21 cellular contexts compared by ENCODE assay signal in the genomic region with DNA sequence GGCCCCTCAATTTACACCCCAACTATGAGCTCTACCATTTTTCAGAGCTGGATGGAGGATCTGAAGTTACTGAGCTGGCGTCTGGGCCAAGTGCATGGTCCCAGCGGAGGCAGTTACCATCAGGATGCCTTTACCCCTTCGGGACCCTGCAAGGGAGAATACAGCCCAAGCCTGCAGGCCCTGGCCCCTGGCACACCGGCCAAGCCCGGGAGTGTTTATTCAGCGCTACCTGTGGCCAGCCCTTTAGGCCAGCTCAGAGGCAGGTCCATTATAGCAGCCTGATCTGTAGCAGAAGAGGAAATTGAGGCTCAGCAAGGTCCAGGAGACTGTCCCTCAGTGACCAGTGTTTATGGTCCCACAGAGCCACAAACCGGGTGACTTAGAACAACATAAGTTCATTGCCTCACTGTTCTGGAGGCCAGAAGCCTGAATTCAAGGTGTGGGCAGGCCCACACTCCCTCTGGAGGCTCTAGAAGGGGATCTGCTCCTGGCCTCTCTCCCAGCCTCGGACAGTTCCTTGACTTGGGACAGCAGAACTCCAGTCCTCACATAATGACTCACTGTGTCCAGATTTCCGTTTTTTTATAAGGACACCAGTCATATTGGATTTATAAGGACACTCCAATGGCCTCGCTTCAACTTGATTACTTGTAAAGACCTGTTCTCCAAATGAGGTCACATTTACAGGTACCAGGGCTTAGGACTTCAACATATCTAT. TPM values are rescaled to one million over a fixed set of nuclear protein-coding genes. Genes with fewer than 3 reads are reported as not detected.
"Had no signal": no experiment of that assay in that cellular context is flagged by ENCODE, and none has a peak within 500 bp of the region (broad histone marks: within the 10 kb centered on the region; RNA-seq: fewer than 3 reads in every experiment).

No MANE protein-coding gene starts in this region.

- H3K27ac Mint-ChIP-seq: activated CD4-positive, alpha-beta memory T cell treated with anti-CD3 and anti-CD28 coated beads for 36 hours; activated CD4-positive, alpha-beta T cell treated with anti-CD3 and anti-CD28 coated beads for 36 hours; activated CD8-positive, alpha-beta memory T cell treated with anti-CD3 and anti-CD28 coated beads, Interleukin-2, amount 10 ng/mL, durations not matched to agents 7 days and 5 days; activated naive CD4-positive, alpha-beta T cell treated with anti-CD3 and anti-CD28 coated beads, Interleukin-2, amount 10 ng/mL, durations not matched to agents 7 days and 5 days; activated T-helper 2 cell treated with anti-CD3 and anti-CD28 coated beads, Interferon-gamma antibody, Interleukin-2, Interleukin-4, amounts not matched to agents 10 μg/mL and 5 μg/mL and 100 μg/mL, durations not matched to agents 14 hours and 24 hours and 36 hours; T-helper 17 cell had no signal

- DNase-seq: activated CD4-positive, alpha-beta memory T cell treated with anti-CD3 and anti-CD28 coated beads for 36 hours; activated CD4-positive, alpha-beta T cell treated with anti-CD3 and anti-CD28 coated beads for 36 hours; activated CD8-positive, alpha-beta memory T cell treated with anti-CD3 and anti-CD28 coated beads, Interleukin-2, amount 10 ng/mL, durations not matched to agents 7 days and 5 days; activated naive CD4-positive, alpha-beta T cell treated with anti-CD3 and anti-CD28 coated beads, Interleukin-2, amount 10 ng/mL, durations not matched to agents 7 days and 5 days; activated T-cell treated with anti-CD3 and anti-CD28 coated beads, Interleukin-2, amount 50 U/mL, for 1 hour; cortex of kidney; effector memory CD4-positive, alpha-beta T cell; foreskin keratinocyte; heart left ventricle; naive B cell; stimulated activated CD4-positive, alpha-beta T cell treated with anti-CD3 and anti-CD28 coated beads, Interleukin-15, amount 100 ng/mL, for 24 hours; stimulated activated CD4-positive, alpha-beta T cell treated with anti-CD3 and anti-CD28 coated beads, Interleukin-4, amount 100 ng/mL, for 1 hour; stimulated activated naive CD4-positive, alpha-beta T cell treated with Interleukin-2 at 50 U/mL for 16 hours; T-helper 17 cell; WERI-Rb-1 had no signal

- H3K27me3 ChIP-seq: cardiac muscle cell, foreskin keratinocyte, suprapubic skin had no signal

- H3K9me3 ChIP-seq: heart left ventricle, suprapubic skin had no signal

- H3K9ac ChIP-seq: parathyroid adenoma had no signal

- H3K4me3 ChIP-seq: cardiac muscle cell, heart left ventricle, skin epidermis, suprapubic skin had no signal

- ATAC-seq: activated CD4-positive, alpha-beta T cell treated with anti-CD3 and anti-CD28 coated beads for 36 hours; activated CD8-positive, alpha-beta memory T cell treated with anti-CD3 and anti-CD28 coated beads, Interleukin-2, amount 10 ng/mL, durations not matched to agents 7 days and 5 days; foreskin keratinocyte; T-helper 17 cell had no signal

- H3K36me3 Mint-ChIP-seq: activated CD4-positive, alpha-beta memory T cell treated with anti-CD3 and anti-CD28 coated beads for 36 hours; activated naive CD4-positive, alpha-beta T cell treated with anti-CD3 and anti-CD28 coated beads, Interleukin-2, amount 10 ng/mL, durations not matched to agents 7 days and 5 days; naive B cell had no signal

- H3K9me3 Mint-ChIP-seq: activated CD4-positive, alpha-beta memory T cell treated with anti-CD3 and anti-CD28 coated beads for 36 hours; activated naive CD4-positive, alpha-beta T cell treated with anti-CD3 and anti-CD28 coated beads, Interleukin-2, amount 10 ng/mL, durations not matched to agents 7 days and 5 days; activated T-helper 2 cell treated with anti-CD3 and anti-CD28 coated beads, Interferon-gamma antibody, Interleukin-2, Interleukin-4, amounts not matched to agents 10 μg/mL and 5 μg/mL and 100 μg/mL, durations not matched to agents 14 hours and 24 hours and 36 hours; naive B cell had no signal

- H3K4me1 Mint-ChIP-seq: activated CD4-positive, alpha-beta T cell treated with anti-CD3 and anti-CD28 coated beads for 36 hours; activated CD8-positive, alpha-beta memory T cell treated with anti-CD3 and anti-CD28 coated beads, Interleukin-2, amount 10 ng/mL, durations not matched to agents 7 days and 5 days; naive B cell; T-helper 17 cell had no signal

- H3K4me1 ChIP-seq: foreskin keratinocyte, parathyroid adenoma, suprapubic skin had no signal

- H3K27ac ChIP-seq: cardiac muscle cell, foreskin keratinocyte, heart left ventricle, parathyroid adenoma, skin epidermis, suprapubic skin, WERI-Rb-1 had no signal

- H3K4me3 Mint-ChIP-seq: activated CD4-positive, alpha-beta memory T cell treated with anti-CD3 and anti-CD28 coated beads for 36 hours; activated CD4-positive, alpha-beta T cell treated with anti-CD3 and anti-CD28 coated beads for 36 hours; activated CD8-positive, alpha-beta memory T cell treated with anti-CD3 and anti-CD28 coated beads, Interleukin-2, amount 10 ng/mL, durations not matched to agents 7 days and 5 days; activated naive CD4-positive, alpha-beta T cell treated with anti-CD3 and anti-CD28 coated beads, Interleukin-2, amount 10 ng/mL, durations not matched to agents 7 days and 5 days; naive B cell; T-helper 17 cell had no signal

- H3K79me2 ChIP-seq: parathyroid adenoma had no signal

- H3K36me3 ChIP-seq: cardiac muscle cell, heart left ventricle, suprapubic skin, WERI-Rb-1 had no signal

- H2AFZ ChIP-seq: parathyroid adenoma had no signal

RNA-seq across cellular contexts. Expression of a gene that starts 8.8 kb away (rescaled TPM):
- total RNA-seq: activated CD8-positive, alpha-beta memory T cell treated with anti-CD3 and anti-CD28 coated beads, Interleukin-2, amount 10 ng/mL, durations not matched to agents 7 days and 5 days; activated T-helper 2 cell treated with anti-CD3 and anti-CD28 coated beads, Interferon-gamma antibody, Interleukin-2, Interleukin-4, amounts not matched to agents 10 μg/mL and 5 μg/mL and 100 μg/mL, durations not matched to agents 14 hours and 24 hours and 36 hours; foreskin keratinocyte; ureter had no signal
- polyA plus RNA-seq: cardiac muscle cell, foreskin keratinocyte had no signal

RNA-seq across cellular contexts. Expression of a gene that starts 29.9 kb away (rescaled TPM):
- total RNA-seq: activated CD4-positive, alpha-beta T cell treated with anti-CD3 and anti-CD28 coated beads for 36 hours; activated T-helper 2 cell treated with anti-CD3 and anti-CD28 coated beads, Interferon-gamma antibody, Interleukin-2, Interleukin-4, amounts not matched to agents 10 μg/mL and 5 μg/mL and 100 μg/mL, durations not matched to agents 14 hours and 24 hours and 36 hours; T-helper 17 cell had no signal
